Comparison of ENCODE assay signal across 15 cellular contexts in the genomic region with DNA sequence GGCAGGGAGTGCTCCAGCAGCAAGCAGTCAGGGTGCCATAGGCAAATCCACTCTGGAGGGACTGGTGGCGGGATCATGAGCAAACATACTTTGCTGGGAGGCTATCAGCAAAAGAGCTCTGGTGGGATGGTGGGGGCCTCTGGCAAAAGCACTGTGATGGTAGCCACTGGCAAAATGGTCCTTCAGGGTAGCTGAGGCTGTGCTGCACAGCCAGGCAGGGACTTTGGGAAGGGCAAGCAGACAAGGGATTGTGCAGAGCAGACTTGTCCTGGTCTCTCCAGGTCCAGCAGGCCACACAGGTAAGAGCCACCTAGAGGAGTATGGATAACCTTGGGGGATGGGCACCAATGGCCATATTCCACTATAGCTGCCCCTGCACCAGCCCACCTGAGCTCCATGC.
DNase-seq lines count a peak whose midpoint lies in the region; ATAC-seq and TF ChIP-seq lines count a peak whose summit lies in the region.
"Had no signal": no experiment of that assay in that cellular context is flagged by ENCODE, and none has a peak within 500 bp of the region (broad histone marks: within the 10 kb centered on the region; RNA-seq: fewer than 3 reads in every experiment).

No MANE protein-coding gene starts in this region.

- H3K36me3 ChIP-seq in WERI-Rb-1 (no peaks in the 10 kb centered on the region), SJCRH30 (no peaks in the 10 kb centered on the region), trophoblast cell (ENCODE audit: control insufficient read depth in 1 of 2, insufficient read depth in 2 of 2, low read length in 2 of 2) (no peaks in the 10 kb centered on the region)
- H3K36me3 ChIP-seq: BE2C, HAP-1 had no signal

- no peaks in the 10 kb centered on the region for H3K79me2 ChIP-seq in trophoblast cell (ENCODE audit: control insufficient read depth, insufficient read depth, low read length, poor library complexity)

- no peak overlapping the region for H3K18ac ChIP-seq in trophoblast cell (ENCODE audit: low read length)

- H3K4me2 ChIP-seq in trophoblast cell (ENCODE audit: low read length) = no peak overlapping the region
- H3K4me2 ChIP-seq: A549 had no signal

- H2AK5ac ChIP-seq in trophoblast cell (ENCODE audit: low read length) = no peak overlapping the region

- no peak overlapping the region for H3K4ac ChIP-seq in trophoblast cell (ENCODE audit: low read depth, low read length)

- H3K27me3 ChIP-seq in WERI-Rb-1 (ENCODE audit: insufficient read depth, low read depth, severe bottlenecking) = no peaks in the 10 kb centered on the region
- H3K27me3 ChIP-seq in SJCRH30 = no peaks in the 10 kb centered on the region
- H3K27me3 ChIP-seq in trophoblast cell (ENCODE audit: insufficient read depth, low read length) = no peaks in the 10 kb centered on the region

- H3K9ac ChIP-seq in trophoblast cell (ENCODE audit: low read length) = no peak overlapping the region

- H3K9me3 Mint-ChIP-seq in activated T-cell treated with anti-CD3 and anti-CD28 coated beads, Interleukin-2, amount 50 U/mL, for 72 hours = peaks cover 7 to 16% of the 10 kb centered on the region in 2 donors
- H3K9me3 Mint-ChIP-seq in osteocyte (ENCODE audit: unreplicated experiment) = peaks cover 42% of the 10 kb centered on the region

- H3K27ac Mint-ChIP-seq in activated T-cell treated with anti-CD3 and anti-CD28 coated beads, Interleukin-2, amount 50 U/mL, for 72 hours = no peak overlapping the region
- no peak overlapping the region for H3K27ac Mint-ChIP-seq in osteocyte (ENCODE audit: unreplicated experiment)
- H3K27ac Mint-ChIP-seq: CD4-positive, alpha-beta memory T cell had no signal

- H3K23ac ChIP-seq in trophoblast cell (ENCODE audit: low read length) = no peak overlapping the region

- peak; percentile 2 for DNase-seq in activated T-cell treated with anti-CD3 and anti-CD28 coated beads, Interleukin-2, amount 50 U/mL, for 1 hour
- DNase-seq in activated T-cell treated with anti-CD3 and anti-CD28 coated beads, Interleukin-2, amount 50 U/mL, for 72 hours = no peak
- DNase-seq in GM03348 (ENCODE audit: low spot score) (peak; percentile 1), WERI-Rb-1 (peak; percentile 3), osteocyte (ENCODE audit: extremely low spot score, unreplicated experiment) (peak; percentile 53), SJCRH30 (no peak), trophoblast cell (no peak)
- DNase-seq: CD4-positive, alpha-beta memory T cell; DMS79; GOT3 had no signal

- no peak overlapping the region for H2AFZ ChIP-seq in trophoblast cell (ENCODE audit: insufficient read depth, low read length, poor library complexity)

- H2BK120ac ChIP-seq in trophoblast cell (ENCODE audit: insufficient read depth, low read length, poor library complexity) = no peak overlapping the region

- peaks cover 69% of the 10 kb centered on the region for H3K27me3 Mint-ChIP-seq in activated T-cell treated with anti-CD3 and anti-CD28 coated beads, Interleukin-2, amount 50 U/mL, for 72 hours (ENCODE audit: low read depth)
- H3K27me3 Mint-ChIP-seq in osteocyte (ENCODE audit: unreplicated experiment) = peaks cover 51% of the 10 kb centered on the region

- no peak overlapping the region for H3K27ac ChIP-seq in WERI-Rb-1
- no peak overlapping the region for H3K27ac ChIP-seq in SJCRH30
- no peak overlapping the region for H3K27ac ChIP-seq in trophoblast cell (ENCODE audit: low read depth, low read length)
- H3K27ac ChIP-seq: A549, C4-2B had no signal

- H3K4me3 ChIP-seq in WERI-Rb-1 (ENCODE audit: low read depth, low read length) (no peak overlapping the region), SJCRH30 (no peak overlapping the region), trophoblast cell (ENCODE audit: low read depth, low read length) (no peak overlapping the region)
- H3K4me3 ChIP-seq: A549, HAP-1 had no signal

- H3K9me3 ChIP-seq in WERI-Rb-1 (ENCODE audit: severe bottlenecking) (peaks cover 5% of the 10 kb centered on the region), SJCRH30 (replicated peaks) (peaks cover 9% of the 10 kb centered on the region), trophoblast cell (ENCODE audit: insufficient read depth, low read depth, low read length) (peaks cover 9% of the 10 kb centered on the region)
- H3K9me3 ChIP-seq: BE2C had no signal

- no peak overlapping the region for H2BK5ac ChIP-seq in trophoblast cell (ENCODE audit: low read depth, low read length, poor library complexity)

- no peak overlapping the region for H4K91ac ChIP-seq in trophoblast cell (ENCODE audit: low read depth, low read length)

- H4K8ac ChIP-seq in trophoblast cell (ENCODE audit: low read depth, low read length) = no peak overlapping the region

- no CpG with 5 or more reads among the region's 1 CpG for WGBS in trophoblast cell (ENCODE audit: extremely low coverage, insufficient coverage, insufficient read length)

- no peaks in the 10 kb centered on the region for H3K4me1 ChIP-seq in SJCRH30
- H3K4me1 ChIP-seq in trophoblast cell (ENCODE audit: control insufficient read depth in 1 of 2, insufficient read depth in 2 of 2, low read length in 2 of 2) = no peaks in the 10 kb centered on the region
- H3K4me1 ChIP-seq: A549, BE2C, HAP-1 had no signal

- no peak overlapping the region for H2BK12ac ChIP-seq in trophoblast cell (ENCODE audit: low read length)

- TF ChIP-seq CTCF in WERI-Rb-1 (IDR thresholded peaks at IDR 0.05; ENCODE audit: low read depth, low read length) (no peak), osteocyte (IDR thresholded peaks at IDR 0.05) (no peak)

- H3K36me3 Mint-ChIP-seq in activated T-cell treated with anti-CD3 and anti-CD28 coated beads, Interleukin-2, amount 50 U/mL, for 72 hours (ENCODE audit: insufficient read depth in 2 of 2) = peaks cover 8% of the 10 kb centered on the region in 2 donors
- peaks cover 8% of the 10 kb centered on the region for H3K36me3 Mint-ChIP-seq in osteocyte (ENCODE audit: unreplicated experiment)

- no peak overlapping the region for H4K12ac ChIP-seq in trophoblast cell (ENCODE audit: low read depth, low read length)

- no peaks in the 10 kb centered on the region for H3K4me1 Mint-ChIP-seq in activated T-cell treated with anti-CD3 and anti-CD28 coated beads, Interleukin-2, amount 50 U/mL, for 72 hours (ENCODE audit: low read depth)
- H3K4me1 Mint-ChIP-seq in osteocyte (ENCODE audit: unreplicated experiment) = no peaks in the 10 kb centered on the region
- H3K4me1 Mint-ChIP-seq: CD4-positive, alpha-beta memory T cell had no signal

- H3K4me3 Mint-ChIP-seq in activated T-cell treated with anti-CD3 and anti-CD28 coated beads, Interleukin-2, amount 50 U/mL, for 72 hours = no peak overlapping the region
- H3K4me3 Mint-ChIP-seq in osteocyte (ENCODE audit: unreplicated experiment) = no peak overlapping the region
- H3K4me3 Mint-ChIP-seq: CD4-positive, alpha-beta memory T cell had no signal

- no peaks in the 10 kb centered on the region for H3K79me1 ChIP-seq in trophoblast cell (ENCODE audit: low read length)

- ATAC-seq in activated T-cell treated with anti-CD3 and anti-CD28 coated beads, Interleukin-2, amount 50 U/mL, for 72 hours (replicated peaks in 1 of 2) = no peak
- ATAC-seq in GM21390 (IDR thresholded peaks at IDR 0.05; ENCODE audit: unreplicated experiment) = no peak
- ATAC-seq: A549 had no signal

- H3K14ac ChIP-seq in trophoblast cell (ENCODE audit: low read length) = no peak overlapping the region

Comparison
In these comparisons a context has a peak if more than half of its experiments do, and no peak if none do; other contexts are left out.
1. DNase-seq: peak in activated T-cell treated with anti-CD3 and anti-CD28 coated beads, Interleukin-2, amount 50 U/mL, for 1 hour (single experiment), GM03348 (single experiment), WERI-Rb-1 (single experiment) and osteocyte (single experiment); none in activated T-cell treated with anti-CD3 and anti-CD28 coated beads, Interleukin-2, amount 50 U/mL, for 72 hours (0 of 2), SJCRH30 (0 of 2) and trophoblast cell (0 of 2).